In genomic region chr5:56303511-56303910, GRCh38 we compare ENCODE assay signal across 20 cellular contexts.
DNase-seq lines count a peak whose midpoint lies in the region; ATAC-seq, FAIRE-seq and TF ChIP-seq lines count a peak whose summit lies in the region.
"Had no signal": no experiment of that assay in that cellular context is flagged by ENCODE, and none has a peak within 500 bp of the region (broad histone marks: within the 10 kb centered on the region; RNA-seq: fewer than 3 reads in every experiment).

No MANE protein-coding gene starts in this region.

- H3K9ac ChIP-seq in SK-N-SH (no peak overlapping the region), endodermal cell (ENCODE audit: extremely low read depth, low read length, poor library complexity, severe bottlenecking) (no peak overlapping the region), GM23248 (no peak overlapping the region)

- H3K79me2 ChIP-seq in SK-N-SH (ENCODE audit: insufficient read depth), result no peaks in the 10 kb centered on the region
- H3K79me2 ChIP-seq in GM23248 (ENCODE audit: insufficient read depth), result no peaks in the 10 kb centered on the region

- H3K9me2 ChIP-seq in SK-N-SH (no peaks in the 10 kb centered on the region), GM23248 (ENCODE audit: insufficient read depth) (no peaks in the 10 kb centered on the region)

- H3K9me3 Mint-ChIP-seq in endodermal cell, result peaks cover 16% of the 10 kb centered on the region

- CTCF ChIA-PET in SK-N-SH (lab: Yijun Ruan, JAX), result interaction anchor here (0.9 to 4.6 kb wide), 8 partner anchors 9 to 535 kb away, joined by 3 to 24 read pairs (median 4); no protein-coding TSS in a partner anchor

- no peak overlapping the region for H3K4me3 Mint-ChIP-seq in endodermal cell
- H3K4me3 Mint-ChIP-seq: CD4-positive, CD25-positive, alpha-beta regulatory T cell; GM23338; IgD-negative memory B cell had no signal

- no peaks in the 10 kb centered on the region for H3K4me1 Mint-ChIP-seq in endodermal cell
- H3K4me1 Mint-ChIP-seq: CD4-positive, CD25-positive, alpha-beta regulatory T cell; GM23338; IgD-negative memory B cell had no signal

- in situ Hi-C loops in GM23248 (cut with MboI), result no loop called here

- POLR2A ChIA-PET in SK-N-SH (lab: Yijun Ruan, JAX), result no interaction called here

- H2AFZ ChIP-seq in SK-N-SH (ENCODE audit: low read depth) (no peak overlapping the region), GM23248 (no peak overlapping the region)
- H2AFZ ChIP-seq: GM23338 had no signal

- H3K4me1 ChIP-seq in BE2C (peaks cover 35% of the 10 kb centered on the region), SK-N-SH (ENCODE audit: control insufficient read depth in 1 of 2, insufficient read depth in 2 of 2, low read depth in 1 of 2, low read length in 1 of 2) (peaks cover 0 to 28% of the 10 kb centered on the region in 2 experiments; a peak in 3 of 4 replicates), endodermal cell (ENCODE audit: control insufficient read depth, insufficient read depth, low read length) (no peaks in the 10 kb centered on the region), GM23248 (ENCODE audit: insufficient read depth) (no peaks in the 10 kb centered on the region; the same call in 1 of the 2 replicates), SJCRH30 (no peaks in the 10 kb centered on the region)

- H3K27ac ChIP-seq in SK-N-SH (ENCODE audit: low read depth in 2 of 2, low read length in 1 of 2) (peak overlapping the region in 1 of 2 experiments; percentile 100; a peak in 2 of 4 replicates), endodermal cell (ENCODE audit: low read depth, low read length) (no peak overlapping the region), GM23248 (no peak overlapping the region), SJCRH30 (no peak overlapping the region)

- TF ChIP-seq RAD21 in SK-N-SH (IDR thresholded peaks at IDR 0.05; ENCODE audit: low read length), result peak; percentile 41

- H3K36me3 ChIP-seq in BE2C (no peaks in the 10 kb centered on the region), SK-N-SH (replicated peaks in 1 of 2; ENCODE audit: control insufficient read depth in 1 of 2, insufficient read depth in 2 of 2, low read length in 1 of 2) (no peaks in the 10 kb centered on the region), endodermal cell (ENCODE audit: control insufficient read depth, insufficient read depth, low read length) (no peaks in the 10 kb centered on the region), GM23248 (ENCODE audit: low read depth) (no peaks in the 10 kb centered on the region), SJCRH30 (no peaks in the 10 kb centered on the region)

- no peak overlapping the region for H3K27ac Mint-ChIP-seq in endodermal cell
- H3K27ac Mint-ChIP-seq: CD4-positive, CD25-positive, alpha-beta regulatory T cell; GM23338 had no signal

- H3K27me3 Mint-ChIP-seq in endodermal cell (ENCODE audit: insufficient read depth), result peaks cover 19% of the 10 kb centered on the region
- H3K27me3 Mint-ChIP-seq: IgD-negative memory B cell had no signal

- H4K20me1 ChIP-seq in SK-N-SH (ENCODE audit: insufficient read depth), result no peaks in the 10 kb centered on the region
- no peaks in the 10 kb centered on the region for H4K20me1 ChIP-seq in GM23248 (ENCODE audit: insufficient read depth)

- WGBS in SK-N-SH (ENCODE audit: low lambda C conversion rate), result 98% methylated on average over 5 of the region's 5 CpGs
- WGBS in endodermal cell (ENCODE audit: insufficient coverage in 1 of 2, insufficient read length in 1 of 2), 2 experiments, result 92 to 97% methylated on average over 5 of the region's 5 CpGs
- whole genome bisulfite sequencing in GM23248 (ENCODE audit: low coverage in 1 of 2, low lambda C conversion rate in 2 of 2, missing lambda C conversion rate in 2 of 2), 2 experiments, result 93 to 97% methylated on average over 5 of the region's 5 CpGs

- TF ChIP-seq EP300 in SK-N-SH (IDR thresholded peaks at IDR 0.05; ENCODE audit: borderline replicate concordance in 1 of 2, low read depth in 1 of 2, low read length in 1 of 2), result no peak

- no peak overlapping the region for H3K4me2 ChIP-seq in SK-N-SH
- H3K4me2 ChIP-seq in GM23248 (ENCODE audit: unreplicated experiment), result no peak overlapping the region
- H3K4me2 ChIP-seq: GM23338 had no signal

- peak; percentile 64 for FAIRE-seq in HTR-8/SVneo (lab: Jason Lieb, UNC)
- FAIRE-seq: GM12878, RCC 7860 had no signal

- H3K4me3 ChIP-seq in BE2C (ENCODE audit: low read depth, low read length) (no peak overlapping the region), SK-N-SH (ENCODE audit: low read depth in 2 of 2, low read length in 1 of 2) (no peak overlapping the region), endodermal cell (ENCODE audit: low read length) (no peak overlapping the region), GM23248 (no peak overlapping the region), SJCRH30 (no peak overlapping the region)
- H3K4me3 ChIP-seq: GM12878, GM23338 had no signal

- peak; percentile 47 for DNase-seq in BE2C
- no peak for DNase-seq in HTR-8/SVneo (ENCODE audit: insufficient read length, low spot score)
- DNase-seq in SK-N-SH, result no peak
- DNase-seq in endodermal cell, result no peak
- no peak for DNase-seq in GM23248
- DNase-seq in SJCRH30, result no peak
- no peak for DNase-seq in NK-92 (lab: John Stamatoyannopoulos, UW; ENCODE audit: unreplicated experiment)
- DNase-seq: AML-193; CD4-positive, CD25-positive, alpha-beta regulatory T cell; DMS53; NCI-H1092; NCI-H187; NCI-H446 treated with DMSO at 0.1 percent for 48 hours; NCI-H748 treated with DMSO at 0.1 percent for 48 hours; SHP77 had no signal

- peaks cover 6% of the 10 kb centered on the region for H3F3A ChIP-seq in SK-N-SH (replicated peaks; ENCODE audit: insufficient read depth)
- 0 out of 2 replicates have a peak, but pooled peaks cover 6% of the 10 kb centered on the region for H3F3A ChIP-seq in GM23248 (ENCODE audit: insufficient read depth)

- H3K27me3 ChIP-seq in BE2C (no peaks in the 10 kb centered on the region), SK-N-SH (ENCODE audit: insufficient read depth) (no peaks in the 10 kb centered on the region), endodermal cell (ENCODE audit: control insufficient read depth, insufficient read depth, low read length, poor library complexity, severe bottlenecking) (no peaks in the 10 kb centered on the region), GM23248 (replicated peaks; ENCODE audit: insufficient read depth) (no peaks in the 10 kb centered on the region), SJCRH30 (no peaks in the 10 kb centered on the region)

- H3K9me3 ChIP-seq in BE2C (no peaks in the 10 kb centered on the region), SK-N-SH (no peaks in the 10 kb centered on the region), endodermal cell (ENCODE audit: control insufficient read depth, low read length) (no peaks in the 10 kb centered on the region), GM23248 (ENCODE audit: low read depth) (no peaks in the 10 kb centered on the region), SJCRH30 (replicated peaks) (no peaks in the 10 kb centered on the region)

- ATAC-seq in HG03520 (IDR thresholded peaks at IDR 0.05; ENCODE audit: unreplicated experiment), result no peak
- ATAC-seq: GM12878, GM23338 had no signal

- TF ChIP-seq CTCF in BE2C (IDR thresholded peaks at IDR 0.05; ENCODE audit: low read depth, low read length) (peak; percentile 68), SK-N-SH (IDR thresholded peaks at IDR 0.05) (no peak), endodermal cell (conservative IDR thresholded peaks at IDR 0.05) (peak; percentile 35)

- no peaks in the 10 kb centered on the region for H3K36me3 Mint-ChIP-seq in endodermal cell (ENCODE audit: low read depth)
- H3K36me3 Mint-ChIP-seq: CD4-positive, CD25-positive, alpha-beta regulatory T cell had no signal

TF ChIP-seq in SK-N-SH, 30 proteins besides CTCF, POLR2A, EP300 and RAD21:
- TF ChIP-seq POLR2AphosphoS5 (IDR thresholded peaks at IDR 0.05; ENCODE audit: low read depth, low read length) (no peak), FOSL2 (IDR thresholded peaks at IDR 0.05; ENCODE audit: borderline replicate concordance, low read depth) (no peak)
- TF ChIP-seq, protein P1, sequence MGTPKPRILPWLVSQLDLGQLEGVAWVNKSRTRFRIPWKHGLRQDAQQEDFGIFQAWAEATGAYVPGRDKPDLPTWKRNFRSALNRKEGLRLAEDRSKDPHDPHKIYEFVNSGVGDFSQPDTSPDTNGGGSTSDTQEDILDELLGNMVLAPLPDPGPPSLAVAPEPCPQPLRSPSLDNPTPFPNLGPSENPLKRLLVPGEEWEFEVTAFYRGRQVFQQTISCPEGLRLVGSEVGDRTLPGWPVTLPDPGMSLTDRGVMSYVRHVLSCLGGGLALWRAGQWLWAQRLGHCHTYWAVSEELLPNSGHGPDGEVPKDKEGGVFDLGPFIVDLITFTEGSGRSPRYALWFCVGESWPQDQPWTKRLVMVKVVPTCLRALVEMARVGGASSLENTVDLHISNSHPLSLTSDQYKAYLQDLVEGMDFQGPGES (IDR thresholded peaks at IDR 0.05; ENCODE audit: low read depth, low read length), result no peak
